8 cellular contexts compared by ENCODE assay signal in the genomic region with DNA sequence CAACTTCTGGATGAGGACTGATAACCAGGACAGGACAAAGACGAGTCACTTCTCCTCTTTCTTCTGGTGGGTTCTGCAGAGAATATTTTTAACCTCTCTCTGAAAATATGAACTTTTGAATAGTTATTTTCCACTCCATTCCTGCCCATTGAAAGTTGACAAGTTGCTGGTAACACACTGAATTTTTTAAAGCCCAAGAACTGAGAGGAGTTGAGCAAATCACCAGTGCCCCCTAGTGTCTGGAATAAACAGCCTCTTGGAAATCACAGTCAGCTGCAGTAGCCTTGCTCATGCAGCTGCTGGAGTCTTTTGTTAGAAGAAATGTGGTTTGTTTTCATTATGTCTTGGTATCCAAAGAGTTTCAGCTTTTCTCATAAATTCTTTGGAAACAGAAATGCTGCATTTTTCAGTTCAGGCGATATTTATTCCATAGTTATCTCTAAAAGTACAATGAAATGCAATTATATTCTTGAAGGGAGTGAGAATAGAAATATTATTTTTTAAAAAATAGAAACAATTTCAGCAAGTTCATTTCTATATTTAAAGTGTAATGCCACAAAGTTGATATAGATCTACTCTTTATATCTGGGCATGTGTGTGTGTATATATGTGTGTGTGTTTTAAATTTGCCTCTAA.
DNase-seq lines count a peak whose midpoint lies in the region; ATAC-seq and TF ChIP-seq lines count a peak whose summit lies in the region.

No MANE protein-coding gene starts in this region.

- no peaks in the 10 kb centered on the region for H3K9me3 ChIP-seq in thoracic aorta

- peaks cover 3 to 4% of the 10 kb centered on the region in 2 donors for H3K4me1 ChIP-seq in thoracic aorta (ENCODE audit: control insufficient read depth in 1 of 2, low read depth in 2 of 2)

- no peaks in the 10 kb centered on the region for H3K27me3 ChIP-seq in thoracic aorta (replicated peaks; ENCODE audit: insufficient read depth)

- TF ChIP-seq CTCF in fibroblast of villous mesenchyme (IDR thresholded peaks at IDR 0.05; ENCODE audit: insufficient read depth, low read depth, low read length): peak; percentile 92
- peak in 1 of 3 donors; percentile 61 for TF ChIP-seq CTCF in omental fat pad (IDR thresholded peaks at IDR 0.05)
- TF ChIP-seq CTCF in thoracic aorta (IDR thresholded peaks at IDR 0.05): peak; percentile 81

- ATAC-seq in GM21576 (IDR thresholded peaks at IDR 0.05; ENCODE audit: unreplicated experiment) (peak; percentile 83), omental fat pad (ENCODE audit: low FRiP score) (peak; percentile 85), thoracic aorta (ENCODE audit: insufficient number of reproducible peaks, low FRiP score, low read depth) (peak; percentile 84)

- H3K36me3 ChIP-seq in thoracic aorta: no peaks in the 10 kb centered on the region

- DNase-seq in DMS 273 treated with DMSO at 0.1 percent for 48 hours (lab: John Stamatoyannopoulos, UW) (peak; percentile 57), Kasumi-1 (lab: John Stamatoyannopoulos, UW) (peak; percentile 78 to 80), RKO (ENCODE audit: low spot score) (peak; percentile 82), activated T-helper 1 cell treated with Interleukin-2 at 50 U/mL for 16 hours (ENCODE audit: low read depth) (peak; percentile 22), fibroblast of villous mesenchyme (ENCODE audit: low read depth) (peak; percentile 90), omental fat pad (ENCODE audit: low spot score) (no peak), thoracic aorta (ENCODE audit: low spot score) (no peak)

- H3K27ac ChIP-seq in thoracic aorta: no peak overlapping the region

- H3K4me3 ChIP-seq in fibroblast of villous mesenchyme (ENCODE audit: low read depth, low read length) (no peak overlapping the region), thoracic aorta (no peak overlapping the region)

Comparison
In these comparisons a context has a peak if more than half of its experiments do, and no peak if none do; other contexts are left out.
1. DNase-seq: peak in DMS 273 treated with DMSO at 0.1 percent for 48 hours (single experiment), Kasumi-1 (2 of 2), RKO (single experiment), activated T-helper 1 cell treated with Interleukin-2 at 50 U/mL for 16 hours (single experiment) and fibroblast of villous mesenchyme (single experiment); none in omental fat pad (single experiment) and thoracic aorta (single experiment).
2. Peak in every context shown above with its lines, with median percentiles within 50 percentile points of each other: ATAC-seq.